15 cellular contexts compared by ENCODE assay signal in genomic region chr12:128178551-128178950, GRCh38.
DNase-seq lines count a peak whose midpoint lies in the region; ATAC-seq and TF ChIP-seq lines count a peak whose summit lies in the region.
"Had no signal": no experiment of that assay in that cellular context is flagged by ENCODE, and none has a peak within 500 bp of the region (broad histone marks: within the 10 kb centered on the region; RNA-seq: fewer than 3 reads in every experiment).

No MANE protein-coding gene starts in this region.

- H3K4me3 Mint-ChIP-seq in chondrocyte (ENCODE audit: unreplicated experiment), result no peak overlapping the region
- H3K4me3 Mint-ChIP-seq: CD14-positive monocyte; CD8-positive, alpha-beta T cell had no signal

- H3K9me3 ChIP-seq in RWPE2 (ENCODE audit: severe bottlenecking) (no peaks in the 10 kb centered on the region), ovary (no peaks in the 10 kb centered on the region), tibial artery (no peaks in the 10 kb centered on the region)
- H3K9me3 ChIP-seq: HAP-1 had no signal

- H3K27me3 Mint-ChIP-seq in chondrocyte (ENCODE audit: low read depth), result peaks cover 2% of the 10 kb centered on the region

- WGBS in ovary, 3 donors, result 48 to 57% (median 56%) methylated on average over 5 of the region's 5 CpGs

- H3K4me3 ChIP-seq in RWPE2 (ENCODE audit: severe bottlenecking) (no peak overlapping the region), epithelial cell of proximal tubule (ENCODE audit: low read depth, low read length) (no peak overlapping the region), ovary (no peak overlapping the region), tibial artery (no peak overlapping the region)
- H3K4me3 ChIP-seq: HAP-1 had no signal

- no peaks in the 10 kb centered on the region for H3K36me3 Mint-ChIP-seq in chondrocyte (ENCODE audit: low read depth)
- H3K36me3 Mint-ChIP-seq: CD14-positive monocyte; CD8-positive, alpha-beta T cell had no signal

- H3K36me3 ChIP-seq in RWPE2 (ENCODE audit: low read depth), result no peaks in the 10 kb centered on the region
- no peaks in the 10 kb centered on the region for H3K36me3 ChIP-seq in ovary
- H3K36me3 ChIP-seq in tibial artery, result no peaks in the 10 kb centered on the region
- H3K36me3 ChIP-seq: HAP-1 had no signal

- no peak for TF ChIP-seq EP300 in ovary (IDR thresholded peaks at IDR 0.05)

- no peak for TF ChIP-seq POLR2A in ovary (IDR thresholded peaks at IDR 0.05)

- intact Hi-C loops in ovary (cut with DNase I), result no loop called here
- intact Hi-C loops in tibial artery (cut with DNase I; ENCODE audit: low total_unique reads), result no loop called here

- no peaks in the 10 kb centered on the region for H3K27me3 ChIP-seq in RWPE2 (ENCODE audit: insufficient read depth, poor library complexity, severe bottlenecking)
- H3K27me3 ChIP-seq in ovary, result no peaks in the 10 kb centered on the region
- no peaks in the 10 kb centered on the region for H3K27me3 ChIP-seq in tibial artery

- peak; percentile 8 for DNase-seq in Daoy (ENCODE audit: low read depth)
- DNase-seq in RWPE2 (ENCODE audit: low spot score), result no peak
- peak; percentile 52 for DNase-seq in epithelial cell of proximal tubule (ENCODE audit: low read depth)
- DNase-seq in renal cortical epithelial cell (ENCODE audit: low read depth), result peak; percentile 13
- no peak for DNase-seq in chondrocyte (ENCODE audit: low spot score)
- no peak for DNase-seq in ovary
- DNase-seq in retina, result no peak
- DNase-seq in tibial artery, result no peak
- DNase-seq: CD8-positive, alpha-beta T cell; COR-L47; DMS153; GDM1; GOT3 had no signal

- peaks cover 4% of the 10 kb centered on the region for H3K4me1 ChIP-seq in RWPE2 (ENCODE audit: insufficient read depth, poor library complexity, severe bottlenecking)
- H3K4me1 ChIP-seq in ovary (ENCODE audit: insufficient read depth), result no peaks in the 10 kb centered on the region
- H3K4me1 ChIP-seq in tibial artery, result no peaks in the 10 kb centered on the region
- H3K4me1 ChIP-seq: HAP-1 had no signal

- no peak overlapping the region for H3K27ac Mint-ChIP-seq in chondrocyte (ENCODE audit: unreplicated experiment)
- H3K27ac Mint-ChIP-seq: CD8-positive, alpha-beta T cell had no signal

- H3K27ac ChIP-seq in RWPE2 (ENCODE audit: poor library complexity, severe bottlenecking) (peak overlapping the region; percentile 59), ovary (no peak overlapping the region), tibial artery (no peak overlapping the region)

- H3K4me1 Mint-ChIP-seq in chondrocyte (ENCODE audit: low read depth), result peaks cover 4% of the 10 kb centered on the region
- H3K4me1 Mint-ChIP-seq: CD14-positive monocyte had no signal

- peak; percentile 42; the same call in 2 of the 3 replicates for ATAC-seq in RWPE2 (ENCODE audit: low read depth)
- ATAC-seq: CD8-positive, alpha-beta T cell had no signal

- peaks cover 5% of the 10 kb centered on the region for H3K9me3 Mint-ChIP-seq in chondrocyte (ENCODE audit: low read depth)

- TF ChIP-seq CTCF in RWPE2 (IDR thresholded peaks at IDR 0.05; ENCODE audit: poor library complexity, severe bottlenecking) (no peak), epithelial cell of proximal tubule (conservative IDR thresholded peaks at IDR 0.05; ENCODE audit: low read depth, low read length) (no peak), chondrocyte (IDR thresholded peaks at IDR 0.05) (no peak), ovary (IDR thresholded peaks at IDR 0.05) (no peak), tibial artery (IDR thresholded peaks at IDR 0.05) (no peak)

Comparison
In these comparisons a context has a peak if more than half of its experiments do, and no peak if none do; other contexts are left out.
1. DNase-seq: peak in Daoy (single experiment), epithelial cell of proximal tubule (single experiment) and renal cortical epithelial cell (single experiment); none in RWPE2 (single experiment), chondrocyte (single experiment), ovary (0 of 5), retina (single experiment) and tibial artery (0 of 2).